Comparison of ENCODE assay signal across 8 cellular contexts in genomic region chr6:157460182-157460999, GRCh38.
A peak's percentile ranks its signal among the peaks of the same experiment; 100 is the strongest.
DNase-seq lines count a peak whose midpoint lies in the region; ATAC-seq lines count a peak whose summit lies in the region.

No MANE protein-coding gene starts in this region.

- H3K27ac Mint-ChIP-seq in activated T-cell treated with anti-CD3 and anti-CD28 coated beads, Interleukin-2, amount 50 U/mL, for 72 hours, result peak overlapping the region; percentile 80
- peak overlapping the region; percentile 94 for H3K27ac Mint-ChIP-seq in activated T-helper 2 cell treated with anti-CD3 and anti-CD28 coated beads, Interferon-gamma antibody, Interleukin-2, Interleukin-4, amounts not matched to agents 10 μg/mL and 5 μg/mL and 100 μg/mL, durations not matched to agents 14 hours and 24 hours and 36 hours
- peak overlapping the region; percentile 86 for H3K27ac Mint-ChIP-seq in stimulated activated memory B cell treated with anti-CD40 and anti-IgM and Interleukin-4, amounts not matched to agents 10 μg/mL and 1 μg/mL and 100 μg/mL, for 72 hours

- ATAC-seq in activated T-cell treated with anti-CD3 and anti-CD28 coated beads, Interleukin-2, amount 50 U/mL, for 72 hours (replicated peaks in 1 of 2), result peak; percentile 38 to 43
- ATAC-seq in HG02610 (IDR thresholded peaks at IDR 0.05; ENCODE audit: unreplicated experiment), result peak; percentile 1
- ATAC-seq in stimulated activated memory B cell treated with anti-CD40 and anti-IgM and Interleukin-4, amounts not matched to agents 10 μg/mL and 1 μg/mL and 100 μg/mL, for 72 hours, result peak; percentile 24

- H3K36me3 Mint-ChIP-seq in activated T-cell treated with anti-CD3 and anti-CD28 coated beads, Interleukin-2, amount 50 U/mL, for 72 hours (ENCODE audit: insufficient read depth in 2 of 2), result peaks cover 0 to 4% of the 10 kb centered on the region in 2 donors
- peaks cover 6% of the 10 kb centered on the region for H3K36me3 Mint-ChIP-seq in activated T-helper 2 cell treated with anti-CD3 and anti-CD28 coated beads, Interferon-gamma antibody, Interleukin-2, Interleukin-4, amounts not matched to agents 10 μg/mL and 5 μg/mL and 100 μg/mL, durations not matched to agents 14 hours and 24 hours and 36 hours (ENCODE audit: low read depth)
- peaks cover 10% of the 10 kb centered on the region for H3K36me3 Mint-ChIP-seq in stimulated activated memory B cell treated with anti-CD40 and anti-IgM and Interleukin-4, amounts not matched to agents 10 μg/mL and 1 μg/mL and 100 μg/mL, for 72 hours

- intact Hi-C loops in activated T-helper 2 cell treated with anti-CD3 and anti-CD28 coated beads, Interferon-gamma antibody, Interleukin-2, Interleukin-4, amounts not matched to agents 10 μg/mL and 5 μg/mL and 100 μg/mL, durations not matched to agents 14 hours and 24 hours and 36 hours (cut with micrococcal nuclease), result loop anchor here (2.0 to 10.0 kb wide), 8 partner anchors 32 to 1187 kb away; partner anchors contain the start of gene SNX9

- H3K27me3 Mint-ChIP-seq in activated T-cell treated with anti-CD3 and anti-CD28 coated beads, Interleukin-2, amount 50 U/mL, for 72 hours (ENCODE audit: low read depth), result no peaks in the 10 kb centered on the region
- no peaks in the 10 kb centered on the region for H3K27me3 Mint-ChIP-seq in activated T-helper 2 cell treated with anti-CD3 and anti-CD28 coated beads, Interferon-gamma antibody, Interleukin-2, Interleukin-4, amounts not matched to agents 10 μg/mL and 5 μg/mL and 100 μg/mL, durations not matched to agents 14 hours and 24 hours and 36 hours (ENCODE audit: low read depth)
- no peaks in the 10 kb centered on the region for H3K27me3 Mint-ChIP-seq in stimulated activated memory B cell treated with anti-CD40 and anti-IgM and Interleukin-4, amounts not matched to agents 10 μg/mL and 1 μg/mL and 100 μg/mL, for 72 hours

- peak overlapping the region; percentile 63 to 67 for H3K4me3 Mint-ChIP-seq in activated T-cell treated with anti-CD3 and anti-CD28 coated beads, Interleukin-2, amount 50 U/mL, for 72 hours
- H3K4me3 Mint-ChIP-seq in activated T-helper 2 cell treated with anti-CD3 and anti-CD28 coated beads, Interferon-gamma antibody, Interleukin-2, Interleukin-4, amounts not matched to agents 10 μg/mL and 5 μg/mL and 100 μg/mL, durations not matched to agents 14 hours and 24 hours and 36 hours (ENCODE audit: low read depth), result no peak overlapping the region
- peak overlapping the region; percentile 53 for H3K4me3 Mint-ChIP-seq in stimulated activated memory B cell treated with anti-CD40 and anti-IgM and Interleukin-4, amounts not matched to agents 10 μg/mL and 1 μg/mL and 100 μg/mL, for 72 hours

- H3K9me3 Mint-ChIP-seq in activated T-cell treated with anti-CD3 and anti-CD28 coated beads, Interleukin-2, amount 50 U/mL, for 72 hours, result no peaks in the 10 kb centered on the region
- H3K9me3 Mint-ChIP-seq in activated T-helper 2 cell treated with anti-CD3 and anti-CD28 coated beads, Interferon-gamma antibody, Interleukin-2, Interleukin-4, amounts not matched to agents 10 μg/mL and 5 μg/mL and 100 μg/mL, durations not matched to agents 14 hours and 24 hours and 36 hours, result no peaks in the 10 kb centered on the region
- peaks cover 3% of the 10 kb centered on the region for H3K9me3 Mint-ChIP-seq in stimulated activated memory B cell treated with anti-CD40 and anti-IgM and Interleukin-4, amounts not matched to agents 10 μg/mL and 1 μg/mL and 100 μg/mL, for 72 hours

- no peak for DNase-seq in activated T-cell treated with anti-CD3 and anti-CD28 coated beads, Interleukin-2, amount 50 U/mL, for 72 hours
- DNase-seq in activated T-cell treated with anti-CD3 and anti-CD28 coated beads for 4 hours (no peak), RKO (ENCODE audit: low spot score) (no peak), AML-193 (lab: John Stamatoyannopoulos, UW) (no peak), NCI-H2227 (lab: John Stamatoyannopoulos, UW; ENCODE audit: unreplicated experiment) (no peak)
- no peak for DNase-seq in activated T-helper 2 cell treated with anti-CD3 and anti-CD28 coated beads, Interferon-gamma antibody, Interleukin-2, Interleukin-4, amounts not matched to agents 10 μg/mL and 5 μg/mL and 100 μg/mL, durations not matched to agents 14 hours and 24 hours and 36 hours (ENCODE audit: low spot score)

- H3K4me1 Mint-ChIP-seq in activated T-cell treated with anti-CD3 and anti-CD28 coated beads, Interleukin-2, amount 50 U/mL, for 72 hours (ENCODE audit: low read depth), result peaks cover 79% of the 10 kb centered on the region
- peaks cover 65% of the 10 kb centered on the region for H3K4me1 Mint-ChIP-seq in activated T-helper 2 cell treated with anti-CD3 and anti-CD28 coated beads, Interferon-gamma antibody, Interleukin-2, Interleukin-4, amounts not matched to agents 10 μg/mL and 5 μg/mL and 100 μg/mL, durations not matched to agents 14 hours and 24 hours and 36 hours (ENCODE audit: low read depth)
- peaks cover 42% of the 10 kb centered on the region for H3K4me1 Mint-ChIP-seq in stimulated activated memory B cell treated with anti-CD40 and anti-IgM and Interleukin-4, amounts not matched to agents 10 μg/mL and 1 μg/mL and 100 μg/mL, for 72 hours
